ENCODE assay signal across 8 cellular contexts in genomic region chr11:65498042-65498726, GRCh38. TPM values are rescaled to one million over a fixed set of nuclear protein-coding genes. Genes with fewer than 3 reads are reported as not detected.
A peak's percentile ranks its signal among the peaks of the same experiment; 100 is the strongest.
DNase-seq lines count a peak whose midpoint lies in the region; ATAC-seq, FAIRE-seq and TF ChIP-seq lines count a peak whose summit lies in the region.

No MANE protein-coding gene starts in this region.

- H3K36me3 ChIP-seq in BJ (ENCODE audit: control insufficient read depth, insufficient read depth, low read length): peaks cover 6% of the 10 kb centered on the region; the same call in 1 of the 2 replicates
- peaks cover 10% of the 10 kb centered on the region in 2 donors for H3K36me3 ChIP-seq in small intestine (ENCODE audit: control insufficient read depth in 2 of 2, insufficient read depth in 2 of 2, low read length in 2 of 2)

- no peak overlapping the region for H3K4me3 Mint-ChIP-seq in activated naive CD8-positive, alpha-beta T cell treated with anti-CD3 and anti-CD28 coated beads, Interleukin-2, amount 50 U/mL, for 24 hours

- POLR2A ChIA-PET in BJ (lab: Charles Lee): interaction anchor here (0.6 to 8.3 kb wide), 17 partner anchors 9 to 402 kb away, joined by 3 to 204 read pairs (median 8); partner anchors contain the start of genes FOSL1 and NEAT1
- POLR2A ChIA-PET in RWPE1 (lab: Yijun Ruan, JAX; ENCODE audit: low non-redundant PET): interaction anchor here (0.6 to 4.8 kb wide), 13 partner anchors 10 to 78 kb away, joined by 3 to 34 read pairs (median 6); partner anchors contain the start of gene NEAT1

- H3K4me1 Mint-ChIP-seq in activated naive CD8-positive, alpha-beta T cell treated with anti-CD3 and anti-CD28 coated beads, Interleukin-2, amount 50 U/mL, for 24 hours: peaks cover 41% of the 10 kb centered on the region

- CTCF ChIA-PET in BJ (lab: Yijun Ruan, JAX): interaction anchor here (0.8 to 4.7 kb wide), 9 partner anchors 10 to 82 kb away, joined by 3 to 55 read pairs (median 7); no protein-coding TSS in a partner anchor
- CTCF ChIA-PET in RWPE1 (lab: Yijun Ruan, JAX): interaction anchor here (0.9 to 1.2 kb wide), 2 partner anchors 22 to 81 kb away, joined by 3 to 4 read pairs; no protein-coding TSS in a partner anchor

- peak overlapping the region; percentile 99 for H3K27ac ChIP-seq in RWPE1
- H3K27ac ChIP-seq in small intestine (ENCODE audit: low read depth in 1 of 2, low read length in 1 of 2): peak overlapping the region; percentile 99

- H3K27ac Mint-ChIP-seq in activated naive CD8-positive, alpha-beta T cell treated with anti-CD3 and anti-CD28 coated beads, Interleukin-2, amount 50 U/mL, for 24 hours: no peak overlapping the region

- H3K27me3 ChIP-seq in BJ (ENCODE audit: control insufficient read depth, insufficient read depth, low read length) (no peaks in the 10 kb centered on the region), small intestine (ENCODE audit: control insufficient read depth in 2 of 2, insufficient read depth in 2 of 2, low read length in 2 of 2) (no peaks in the 10 kb centered on the region)

- ATAC-seq in activated naive CD8-positive, alpha-beta T cell treated with anti-CD3 and anti-CD28 coated beads, Interleukin-2, amount 50 U/mL, for 24 hours: no peak

- H3K9me3 ChIP-seq in small intestine (ENCODE audit: control insufficient read depth, low read depth): no peaks in the 10 kb centered on the region

- FAIRE-seq in small intestine (lab: Jason Lieb, UNC): no peak

- 1% methylated on average over 24 of the region's 24 CpGs for WGBS in small intestine, 3 donors

- TF ChIP-seq CTCF in BJ (IDR thresholded peaks at IDR 0.05; ENCODE audit: insufficient read depth, low read depth, low read length): no peak
- TF ChIP-seq CTCF in HFF-Myc (IDR thresholded peaks at IDR 0.05; ENCODE audit: low read depth, low read length, missing control alignments): no peak
- no peak for TF ChIP-seq CTCF in RWPE1 (conservative IDR thresholded peaks at IDR 0.05; ENCODE audit: low read depth)
- no peak for TF ChIP-seq CTCF in GM20000 (IDR thresholded peaks at IDR 0.05; ENCODE audit: extremely low read depth, missing control alignments)

- peaks cover 0 to 7% of the 10 kb centered on the region in 2 donors for H3K4me1 ChIP-seq in small intestine (ENCODE audit: control insufficient read depth in 2 of 2, insufficient read depth in 1 of 2, low read depth in 1 of 2, low read length in 1 of 2)

- H3K4me3 ChIP-seq in BJ (ENCODE audit: low read depth, low read length) (peak overlapping the region; percentile 63), HFF-Myc (replicated peaks; ENCODE audit: low read depth, low read length) (peak overlapping the region; percentile 84), iPS-11a (ENCODE audit: low read depth, low read length) (peak overlapping the region; percentile 99), small intestine (ENCODE audit: low read depth in 1 of 2, low read length in 2 of 2) (peak overlapping the region; percentile 84 to 88)

- peaks cover 1% of the 10 kb centered on the region for H3K36me3 Mint-ChIP-seq in activated naive CD8-positive, alpha-beta T cell treated with anti-CD3 and anti-CD28 coated beads, Interleukin-2, amount 50 U/mL, for 24 hours (ENCODE audit: low read depth)

- H3K27me3 Mint-ChIP-seq in activated naive CD8-positive, alpha-beta T cell treated with anti-CD3 and anti-CD28 coated beads, Interleukin-2, amount 50 U/mL, for 24 hours: no peaks in the 10 kb centered on the region

- no peaks in the 10 kb centered on the region for H3K9me3 Mint-ChIP-seq in activated naive CD8-positive, alpha-beta T cell treated with anti-CD3 and anti-CD28 coated beads, Interleukin-2, amount 50 U/mL, for 24 hours

- DNase-seq in BJ (ENCODE audit: low read depth) (no peak), HFF-Myc (ENCODE audit: extremely low read depth, low read depth) (peak; percentile 27), RWPE1 (ENCODE audit: low spot score) (no peak), small intestine (peak; percentile 71), midbrain (lab: John Stamatoyannopoulos, UW) (no peak), GM20000 (ENCODE audit: low spot score) (no peak)
- peak; percentile 67 for DNase-seq in activated naive CD8-positive, alpha-beta T cell treated with anti-CD3 and anti-CD28 coated beads, Interleukin-2, amount 50 U/mL, for 24 hours

RNA-seq across cellular contexts. Expression of gene MALAT1, which starts 0.7 kb away (rescaled TPM):
- 924 and 1,611 TPM in 2 replicates for polyA plus RNA-seq in BJ (2011; rRNA removed)
- 12,707 and 21,303 TPM in 2 replicates for polyA minus RNA-seq in BJ (2011; rRNA and poly(A)+ RNA removed)
- 100 to 1,000 TPM; 155 to 454 (median 159) TPM for polyA plus RNA-seq in small intestine

RNA-seq across cellular contexts. Expression of gene SCYL1, which starts 26.7 kb away (rescaled TPM):
- polyA plus RNA-seq in BJ (2011; rRNA removed): 81.7 and 134 TPM in 2 replicates
- 73.5 and 101 TPM in 2 replicates for polyA minus RNA-seq in BJ (2011; rRNA and poly(A)+ RNA removed)
- 10 to 100 TPM; 46.7 to 76.9 (median 74.3) TPM for polyA plus RNA-seq in small intestine

RNA-seq across cellular contexts. Expression of gene LTBP3, which starts 60.0 kb away (rescaled TPM):
- polyA plus RNA-seq in BJ (2011; rRNA removed) (37.9 and 77.7 TPM in 2 replicates), small intestine (10 to 100 TPM in 2 of 3 donors, 1 to 10 TPM in 1; 6.5 to 25.6 (median 17.0) TPM)
- polyA minus RNA-seq in BJ (2011; rRNA and poly(A)+ RNA removed): 33.3 and 56.6 TPM in 2 replicates

Comparison
In these comparisons a context has a peak if more than half of its experiments do, and no peak if none do; other contexts are left out.
1. DNase-seq: peak in HFF-Myc (single experiment), activated naive CD8-positive, alpha-beta T cell treated with anti-CD3 and anti-CD28 coated beads, Interleukin-2, amount 50 U/mL, for 24 hours (single experiment) and small intestine (single experiment); none in BJ (single experiment), RWPE1 (single experiment), midbrain (single experiment) and GM20000 (single experiment).
2. Peak in every context shown above with its lines, with median percentiles within 50 percentile points of each other: H3K4me3 ChIP-seq.